1 cellular context compared by ENCODE assay signal in genomic region chr15:97521894-97522293, GRCh38.
TF ChIP-seq lines count a peak whose summit lies in the region.

No MANE protein-coding gene starts in this region.

TF ChIP-seq in GM23338, 12 proteins besides CTCF, POLR2A, EP300 and RAD21 (continued from another document):
- TF ChIP-seq ZNF462 (CRISPR knock-in tag; IDR thresholded peaks at IDR 0.05): no peak
- TF ChIP-seq EZH2phosphoT487 (IDR thresholded peaks at IDR 0.05; ENCODE audit: unreplicated experiment): no peak
- no peak for TF ChIP-seq POLR2AphosphoS5 (IDR thresholded peaks at IDR 0.05; ENCODE audit: low read depth)
- TF ChIP-seq STAT1 (IDR thresholded peaks at IDR 0.05; ENCODE audit: unreplicated experiment): no peak
- no peak for TF ChIP-seq ZNF331 (CRISPR knock-in tag; IDR thresholded peaks at IDR 0.05; ENCODE audit: low read depth)
